In the genomic region with DNA sequence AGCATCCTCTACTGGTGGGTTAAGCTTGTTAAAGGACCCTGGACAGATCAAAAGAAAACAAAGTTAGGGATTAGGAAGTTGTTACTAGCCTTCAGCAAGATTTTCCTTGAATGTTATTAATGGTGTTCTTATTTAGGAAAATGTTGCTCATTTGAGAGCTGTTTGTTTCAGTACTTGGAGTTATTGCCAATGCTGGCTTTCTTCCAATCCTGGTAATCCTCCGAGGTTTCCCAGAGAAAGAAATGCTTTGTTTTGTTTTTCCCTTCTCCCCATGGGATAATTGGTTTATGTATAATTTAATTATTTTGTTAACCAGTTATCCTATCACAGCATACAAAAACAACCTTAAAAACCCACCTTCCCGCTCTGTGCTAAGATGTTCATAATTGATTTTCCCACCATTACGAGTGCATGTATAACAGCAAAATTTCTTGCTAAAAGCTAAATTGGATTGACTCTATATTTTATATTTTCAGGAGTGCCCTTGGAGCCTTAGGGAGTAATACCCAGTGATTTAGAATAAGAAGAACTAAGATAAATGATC, we compare ENCODE assay signal across 21 cellular contexts.
DNase-seq lines count a peak whose midpoint lies in the region; ATAC-seq, FAIRE-seq and TF ChIP-seq lines count a peak whose summit lies in the region.
"Had no signal": no experiment of that assay in that cellular context is flagged by ENCODE, and none has a peak within 500 bp of the region (broad histone marks: within the 10 kb centered on the region; RNA-seq: fewer than 3 reads in every experiment).

No MANE protein-coding gene starts in this region.

- DNase-seq in BE2C, result peak; percentile 33
- DNase-seq in NCI-H446 treated with DMSO at 0.1 percent for 48 hours (lab: John Stamatoyannopoulos, UW), result peak; percentile 15
- no peak for DNase-seq in memory B cell (ENCODE audit: low spot score in 2 of 2)
- DNase-seq in NCI-H128 (lab: John Stamatoyannopoulos, UW; ENCODE audit: unreplicated experiment), result no peak
- no peak for DNase-seq in dedifferentiated amniotic fluid mesenchymal stem cell (ENCODE audit: extremely low spot score)
- no peak for DNase-seq in erythroblast (lab: John Stamatoyannopoulos, UW)
- DNase-seq in AML-193 (lab: John Stamatoyannopoulos, UW), result no peak
- DNase-seq: activated CD8-positive, alpha-beta memory T cell treated with anti-CD3 and anti-CD28 coated beads, Interleukin-2, amount 50 U/mL, for 4 hours; activated effector memory CD4-positive, alpha-beta T cell treated with anti-CD3 and anti-CD28 coated beads, Interleukin-2, amount 50 U/mL, for 16 hours; cerebellar nuclear complex; HFFc6; Karpas-422; kidney; mucosa of descending colon; NCI-H146; Right ventricle myocardium superior; stimulated activated CD4-positive, alpha-beta T cell treated with anti-CD3 and anti-CD28 coated beads, Interleukin-2, amount 100 ng/mL, for 24 hours; uterus had no signal

- no peaks in the 10 kb centered on the region for H3K27me3 ChIP-seq in BE2C
- H3K27me3 ChIP-seq: adrenal gland, neutrophil, uterus had no signal

- peak; percentile 12 for FAIRE-seq in endometrium (lab: Jason Lieb, UNC)
- FAIRE-seq: kidney had no signal

- H3K4me3 ChIP-seq in BE2C (ENCODE audit: low read depth, low read length), result peak overlapping the region; percentile 7; the same call in 1 of the 2 replicates
- H3K4me3 ChIP-seq: adrenal gland, mucosa of descending colon, uterus had no signal

- no peaks in the 10 kb centered on the region for H3K36me3 ChIP-seq in BE2C
- H3K36me3 ChIP-seq: adrenal gland, neutrophil, uterus had no signal

- H3K4me1 ChIP-seq in BE2C, result peaks cover 30% of the 10 kb centered on the region
- H3K4me1 ChIP-seq: uterus had no signal

- H3K27ac Mint-ChIP-seq in memory B cell, result peak overlapping the region; percentile 47
- H3K27ac Mint-ChIP-seq: HFFc6 had no signal

- peaks cover 31% of the 10 kb centered on the region for H3K4me1 Mint-ChIP-seq in memory B cell

- no peaks in the 10 kb centered on the region for H3K9me3 ChIP-seq in BE2C
- H3K9me3 ChIP-seq: adrenal gland, neutrophil, uterus had no signal

- H3K4me3 Mint-ChIP-seq in memory B cell, result no peak overlapping the region
- H3K4me3 Mint-ChIP-seq: HFFc6 had no signal

- ATAC-seq in memory B cell (ENCODE audit: low read depth), result no peak
- ATAC-seq: mucosa of descending colon had no signal

- peaks cover 35% of the 10 kb centered on the region for H3K36me3 Mint-ChIP-seq in memory B cell

- H3K27me3 Mint-ChIP-seq in memory B cell, result no peaks in the 10 kb centered on the region

- no peak for TF ChIP-seq CTCF in BE2C (IDR thresholded peaks at IDR 0.05; ENCODE audit: low read depth, low read length)

- no peak for TF ChIP-seq POLR2A in erythroblast (IDR thresholded peaks at IDR 0.05; ENCODE audit: low read length)

- H3K9me3 Mint-ChIP-seq in memory B cell, result peaks cover 8% of the 10 kb centered on the region

Comparison
In these comparisons a context has a peak if more than half of its experiments do, and no peak if none do; other contexts are left out.
1. DNase-seq: peak in BE2C (single experiment) and NCI-H446 treated with DMSO at 0.1 percent for 48 hours (single experiment); none in memory B cell (0 of 2), NCI-H128 (single experiment), dedifferentiated amniotic fluid mesenchymal stem cell (single experiment), erythroblast (0 of 2) and AML-193 (0 of 2).